Comparison of ENCODE assay signal across 1 cellular context in the genomic region with DNA sequence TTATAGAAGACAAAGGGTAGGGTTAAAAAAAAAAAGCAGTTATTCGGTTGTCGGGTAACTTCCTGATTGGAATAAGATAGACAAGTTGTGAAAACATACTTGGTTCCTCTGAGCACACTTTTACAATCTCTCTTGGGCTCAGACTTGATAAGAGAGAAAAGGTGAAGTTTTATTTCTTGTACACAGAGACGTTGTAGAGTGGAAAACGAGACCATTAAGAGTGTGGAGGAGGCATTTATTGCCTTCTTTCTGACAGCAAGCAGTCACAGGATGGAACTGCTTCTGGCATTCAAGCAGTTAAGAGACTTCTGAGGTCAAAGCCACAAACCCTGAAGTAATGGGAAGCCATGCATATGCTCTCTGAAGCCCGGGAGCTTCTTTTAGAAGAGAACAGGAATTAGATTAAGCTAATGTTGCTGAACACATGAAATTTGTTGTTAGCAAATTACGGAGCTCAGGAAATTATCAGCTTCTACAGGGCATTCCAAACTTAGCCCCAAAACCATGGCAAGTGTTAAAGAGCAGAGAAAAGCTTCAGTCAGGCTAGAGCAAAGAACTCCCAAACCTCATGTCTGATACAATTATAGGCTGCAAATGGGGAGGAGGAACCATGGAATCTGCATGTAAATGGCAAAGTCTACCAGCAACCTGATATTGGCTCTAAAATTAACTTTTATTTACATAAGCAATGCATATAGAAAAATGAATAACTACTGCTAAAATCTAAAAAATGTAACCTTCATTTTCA.
A peak's percentile ranks its signal among the peaks of the same experiment; 100 is the strongest.
TF ChIP-seq lines count a peak whose summit lies in the region.

No MANE protein-coding gene starts in this region.

TF ChIP-seq in HEK293, 187 proteins besides CTCF, POLR2A, EP300 and RAD21 (continued from another document):
- TF ChIP-seq, protein P1, sequence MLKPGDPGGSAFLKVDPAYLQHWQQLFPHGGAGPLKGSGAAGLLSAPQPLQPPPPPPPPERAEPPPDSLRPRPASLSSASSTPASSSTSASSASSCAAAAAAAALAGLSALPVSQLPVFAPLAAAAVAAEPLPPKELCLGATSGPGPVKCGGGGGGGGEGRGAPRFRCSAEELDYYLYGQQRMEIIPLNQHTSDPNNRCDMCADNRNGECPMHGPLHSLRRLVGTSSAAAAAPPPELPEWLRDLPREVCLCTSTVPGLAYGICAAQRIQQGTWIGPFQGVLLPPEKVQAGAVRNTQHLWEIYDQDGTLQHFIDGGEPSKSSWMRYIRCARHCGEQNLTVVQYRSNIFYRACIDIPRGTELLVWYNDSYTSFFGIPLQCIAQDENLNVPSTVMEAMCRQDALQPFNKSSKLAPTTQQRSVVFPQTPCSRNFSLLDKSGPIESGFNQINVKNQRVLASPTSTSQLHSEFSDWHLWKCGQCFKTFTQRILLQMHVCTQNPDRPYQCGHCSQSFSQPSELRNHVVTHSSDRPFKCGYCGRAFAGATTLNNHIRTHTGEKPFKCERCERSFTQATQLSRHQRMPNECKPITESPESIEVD (tag by site-specific recombination; IDR thresholded peaks at IDR 0.05) = peak; percentile 82
- TF ChIP-seq ZXDB (tag by site-specific recombination; IDR thresholded peaks at IDR 0.05) (0 out of 2 replicates have a peak, but pooled peaks have one; percentile 34), IKZF3 (tag by site-specific recombination; IDR thresholded peaks at IDR 0.05) (no peak), ZNF157 (tag by site-specific recombination; IDR thresholded peaks at IDR 0.05) (no peak), ZNF341 (tag by site-specific recombination; IDR thresholded peaks at IDR 0.05; ENCODE audit: low read depth) (peak; percentile 26; the same call in 1 of the 2 replicates), ZNF48 (tag by site-specific recombination; IDR thresholded peaks at IDR 0.05) (no peak), ZNF404 (tag by site-specific recombination; IDR thresholded peaks at IDR 0.05) (no peak), GLIS1 (tag by site-specific recombination; IDR thresholded peaks at IDR 0.05) (no peak), FEZF1 (tag by site-specific recombination; IDR thresholded peaks at IDR 0.05) (peak; percentile 54; the same call in 1 of the 2 replicates), ZNF660 (tag by site-specific recombination; IDR thresholded peaks at IDR 0.05) (no peak), ZNF776 (tag by site-specific recombination; IDR thresholded peaks at IDR 0.05; ENCODE audit: borderline replicate concordance) (no peak), KLF7 (tag by site-specific recombination; IDR thresholded peaks at IDR 0.05; ENCODE audit: borderline replicate concordance) (no peak), ZNF521 (tag by site-specific recombination; IDR thresholded peaks at IDR 0.05) (no peak), ZNF37A (tag by site-specific recombination; IDR thresholded peaks at IDR 0.05) (no peak), ZNF24 (tag by site-specific recombination; IDR thresholded peaks at IDR 0.05) (no peak), ZNF510 (tag by site-specific recombination; IDR thresholded peaks at IDR 0.05; ENCODE audit: insufficient replicate concordance) (no peak), ZNF596 (tag by site-specific recombination; IDR thresholded peaks at IDR 0.05) (peak; percentile 22; the same call in 1 of the 2 replicates), ZNF626 (tag by site-specific recombination; IDR thresholded peaks at IDR 0.05) (no peak), YY1 (tag by site-specific recombination; IDR thresholded peaks at IDR 0.05) (no peak), ZNF544 (tag by site-specific recombination; IDR thresholded peaks at IDR 0.05) (no peak), ZNF335 (tag by site-specific recombination; conservative IDR thresholded peaks at IDR 0.05) (peak; percentile 51; the same call in 1 of the 2 replicates), ZNF610 (tag by site-specific recombination; IDR thresholded peaks at IDR 0.05; ENCODE audit: borderline replicate concordance) (0 out of 2 replicates have a peak, but pooled peaks have one; percentile 50), ZNF292 (tag by site-specific recombination; IDR thresholded peaks at IDR 0.05; ENCODE audit: borderline replicate concordance, low read depth) (no peak), WT1 (tag by site-specific recombination; IDR thresholded peaks at IDR 0.05) (no peak), OVOL3 (tag by site-specific recombination; IDR thresholded peaks at IDR 0.05) (0 out of 2 replicates have a peak, but pooled peaks have one; percentile 46), ZNF133 (tag by site-specific recombination; IDR thresholded peaks at IDR 0.05) (no peak), ZNF785 (tag by site-specific recombination; IDR thresholded peaks at IDR 0.05) (no peak), ZFP69B (tag by site-specific recombination; IDR thresholded peaks at IDR 0.05) (no peak), ZBTB8A (tag by site-specific recombination; IDR thresholded peaks at IDR 0.05) (no peak), TRIM28 (IDR thresholded peaks at IDR 0.05; ENCODE audit: borderline replicate concordance, low read length) (peak; percentile 84), EGR2 (tag by site-specific recombination; IDR thresholded peaks at IDR 0.05; ENCODE audit: low read depth) (no peak), OSR2 (tag by site-specific recombination; IDR thresholded peaks at IDR 0.05) (peak; percentile 79), KLF1 (tag by site-specific recombination; IDR thresholded peaks at IDR 0.05) (no peak)
- TF ChIP-seq, protein P2, sequence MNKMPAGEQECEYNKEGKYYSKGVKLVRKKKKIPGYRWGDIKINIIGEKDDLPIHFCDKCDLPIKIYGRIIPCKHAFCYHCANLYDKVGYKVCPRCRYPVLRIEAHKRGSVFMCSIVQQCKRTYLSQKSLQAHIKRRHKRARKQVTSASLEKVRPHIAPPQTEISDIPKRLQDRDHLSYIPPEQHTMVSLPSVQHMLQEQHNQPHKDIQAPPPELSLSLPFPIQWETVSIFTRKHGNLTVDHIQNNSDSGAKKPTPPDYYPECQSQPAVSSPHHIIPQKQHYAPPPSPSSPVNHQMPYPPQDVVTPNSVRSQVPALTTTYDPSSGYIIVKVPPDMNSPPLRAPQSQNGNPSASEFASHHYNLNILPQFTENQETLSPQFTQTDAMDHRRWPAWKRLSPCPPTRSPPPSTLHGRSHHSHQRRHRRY (tag by site-specific recombination; IDR thresholded peaks at IDR 0.05) = no peak
- TF ChIP-seq, protein P3, sequence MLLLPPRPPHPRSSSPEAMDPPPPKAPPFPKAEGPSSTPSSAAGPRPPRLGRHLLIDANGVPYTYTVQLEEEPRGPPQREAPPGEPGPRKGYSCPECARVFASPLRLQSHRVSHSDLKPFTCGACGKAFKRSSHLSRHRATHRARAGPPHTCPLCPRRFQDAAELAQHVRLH (tag by site-specific recombination; IDR thresholded peaks at IDR 0.05) = peak; percentile 71
- TF ChIP-seq, protein P4, sequence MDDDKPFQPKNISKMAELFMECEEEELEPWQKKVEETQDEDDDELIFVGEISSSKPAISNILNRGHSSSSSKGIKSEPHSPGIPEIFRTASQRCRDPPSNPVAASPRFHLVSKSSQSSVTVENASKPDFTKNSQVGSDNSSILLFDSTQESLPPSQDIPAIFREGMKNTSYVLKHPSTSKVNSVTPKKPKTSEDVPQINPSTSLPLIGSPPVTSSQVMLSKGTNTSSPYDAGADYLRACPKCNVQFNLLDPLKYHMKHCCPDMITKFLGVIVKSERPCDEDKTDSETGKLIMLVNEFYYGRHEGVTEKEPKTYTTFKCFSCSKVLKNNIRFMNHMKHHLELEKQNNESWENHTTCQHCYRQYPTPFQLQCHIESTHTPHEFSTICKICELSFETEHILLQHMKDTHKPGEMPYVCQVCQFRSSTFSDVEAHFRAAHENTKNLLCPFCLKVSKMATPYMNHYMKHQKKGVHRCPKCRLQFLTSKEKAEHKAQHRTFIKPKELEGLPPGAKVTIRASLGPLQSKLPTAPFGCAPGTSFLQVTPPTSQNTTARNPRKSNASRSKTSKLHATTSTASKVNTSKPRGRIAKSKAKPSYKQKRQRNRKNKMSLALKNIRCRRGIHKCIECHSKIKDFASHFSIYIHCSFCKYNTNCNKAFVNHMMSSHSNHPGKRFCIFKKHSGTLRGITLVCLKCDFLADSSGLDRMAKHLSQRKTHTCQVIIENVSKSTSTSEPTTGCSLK (tag by site-specific recombination; IDR thresholded peaks at IDR 0.05) = no peak
- TF ChIP-seq, protein P5, sequence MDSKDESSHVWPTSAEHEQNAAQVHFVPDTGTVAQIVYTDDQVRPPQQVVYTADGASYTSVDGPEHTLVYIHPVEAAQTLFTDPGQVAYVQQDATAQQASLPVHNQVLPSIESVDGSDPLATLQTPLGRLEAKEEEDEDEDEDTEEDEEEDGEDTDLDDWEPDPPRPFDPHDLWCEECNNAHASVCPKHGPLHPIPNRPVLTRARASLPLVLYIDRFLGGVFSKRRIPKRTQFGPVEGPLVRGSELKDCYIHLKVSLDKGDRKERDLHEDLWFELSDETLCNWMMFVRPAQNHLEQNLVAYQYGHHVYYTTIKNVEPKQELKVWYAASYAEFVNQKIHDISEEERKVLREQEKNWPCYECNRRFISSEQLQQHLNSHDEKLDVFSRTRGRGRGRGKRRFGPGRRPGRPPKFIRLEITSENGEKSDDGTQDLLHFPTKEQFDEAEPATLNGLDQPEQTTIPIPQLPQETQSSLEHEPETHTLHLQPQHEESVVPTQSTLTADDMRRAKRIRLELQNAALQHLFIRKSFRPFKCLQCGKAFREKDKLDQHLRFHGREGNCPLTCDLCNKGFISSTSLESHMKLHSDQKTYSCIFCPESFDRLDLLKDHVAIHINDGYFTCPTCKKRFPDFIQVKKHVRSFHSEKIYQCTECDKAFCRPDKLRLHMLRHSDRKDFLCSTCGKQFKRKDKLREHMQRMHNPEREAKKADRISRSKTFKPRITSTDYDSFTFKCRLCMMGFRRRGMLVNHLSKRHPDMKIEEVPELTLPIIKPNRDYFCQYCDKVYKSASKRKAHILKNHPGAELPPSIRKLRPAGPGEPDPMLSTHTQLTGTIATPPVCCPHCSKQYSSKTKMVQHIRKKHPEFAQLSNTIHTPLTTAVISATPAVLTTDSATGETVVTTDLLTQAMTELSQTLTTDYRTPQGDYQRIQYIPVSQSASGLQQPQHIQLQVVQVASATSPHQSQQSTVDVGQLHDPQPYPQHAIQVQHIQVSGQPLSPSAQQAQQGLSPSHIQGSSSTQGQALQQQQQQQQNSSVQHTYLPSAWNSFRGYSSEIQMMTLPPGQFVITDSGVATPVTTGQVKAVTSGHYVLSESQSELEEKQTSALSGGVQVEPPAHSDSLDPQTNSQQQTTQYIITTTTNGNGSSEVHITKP (tag by site-specific recombination; IDR thresholded peaks at IDR 0.05) = 0 out of 2 replicates have a peak, but pooled peaks have one; percentile 14
